Comparison of ENCODE assay signal across 10 cellular contexts in the genomic region with DNA sequence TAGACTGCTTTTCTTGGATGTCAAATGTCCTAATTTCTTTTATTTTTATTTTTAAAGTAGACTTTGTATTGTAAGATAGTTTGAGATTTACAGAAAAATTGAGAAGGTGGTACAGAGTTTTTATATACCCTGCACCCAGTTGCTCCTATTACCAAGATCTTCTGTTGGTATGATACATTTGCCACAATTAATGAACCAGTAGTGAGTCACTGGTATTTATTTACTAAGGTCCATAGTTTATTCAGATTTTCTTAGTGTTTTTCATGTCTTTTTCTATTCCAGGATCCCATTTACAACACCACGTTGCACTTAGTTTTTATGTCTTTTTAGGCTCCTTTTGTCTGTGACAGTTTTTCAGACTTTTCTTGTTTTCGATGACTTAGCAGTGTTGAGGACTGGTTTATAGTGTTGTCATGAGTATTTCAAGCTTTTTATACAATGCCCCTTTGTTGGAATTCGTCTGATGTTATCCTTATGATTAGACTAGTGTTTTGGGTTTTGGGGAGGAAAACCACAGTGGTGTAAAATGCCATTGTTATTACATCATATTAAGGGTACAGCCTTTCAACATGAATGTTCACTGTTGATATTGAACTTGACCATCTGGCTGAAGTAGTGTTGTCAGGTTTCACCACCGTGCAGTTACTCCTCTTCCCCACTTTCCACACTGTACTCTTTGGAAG. TPM values are rescaled to one million over a fixed set of nuclear protein-coding genes. Genes with fewer than 3 reads are reported as not detected.
DNase-seq lines count a peak whose midpoint lies in the region; ATAC-seq and TF ChIP-seq lines count a peak whose summit lies in the region.
"Had no signal": no experiment of that assay in that cellular context is flagged by ENCODE, and none has a peak within 500 bp of the region (broad histone marks: within the 10 kb centered on the region; RNA-seq: fewer than 3 reads in every experiment).

No MANE protein-coding gene starts in this region.

- no peak overlapping the region for H2AFZ ChIP-seq in mesenchymal stem cell (ENCODE audit: low read depth, low read length)

- H2BK120ac ChIP-seq in mesenchymal stem cell (ENCODE audit: low read depth, low read length): no peak overlapping the region

- CTCF ChIA-PET in CD8-positive, alpha-beta T cell (lab: Charles Lee): interaction anchor here (0.8 kb wide), 1 partner anchor 10 kb away, joined by 3 read pairs; no protein-coding TSS in a partner anchor

- H3K18ac ChIP-seq in mesenchymal stem cell (ENCODE audit: low read depth in 1 of 2, low read length in 2 of 2): no peak overlapping the region

- H3K27me3 ChIP-seq in CD8-positive, alpha-beta T cell (ENCODE audit: insufficient read depth, low read length): no peaks in the 10 kb centered on the region
- no peaks in the 10 kb centered on the region for H3K27me3 ChIP-seq in MG63
- H3K27me3 ChIP-seq in mesenchymal stem cell (ENCODE audit: control insufficient read depth in 1 of 2, insufficient read depth in 1 of 2, low read length in 2 of 2): no peaks in the 10 kb centered on the region

- H2AK5ac ChIP-seq in mesenchymal stem cell (ENCODE audit: low read length, severe bottlenecking): no peak overlapping the region

- no peak overlapping the region for H3K4ac ChIP-seq in mesenchymal stem cell (ENCODE audit: low read depth in 1 of 2, low read length in 2 of 2)

- H2BK12ac ChIP-seq in mesenchymal stem cell (ENCODE audit: low read length in 2 of 2): no peak overlapping the region

- no peaks in the 10 kb centered on the region for H3K9me3 ChIP-seq in CD8-positive, alpha-beta T cell (ENCODE audit: low read length)
- H3K9me3 ChIP-seq in MG63 (no peaks in the 10 kb centered on the region; the same call in 1 of the 2 replicates), mesenchymal stem cell (ENCODE audit: control insufficient read depth, low read length) (no peaks in the 10 kb centered on the region)
- H3K9me3 ChIP-seq: mucosa of descending colon had no signal

- no peaks in the 10 kb centered on the region for H3K4me1 ChIP-seq in CD8-positive, alpha-beta T cell (ENCODE audit: insufficient read depth, low read length)
- peaks cover 4% of the 10 kb centered on the region for H3K4me1 ChIP-seq in mesenchymal stem cell (ENCODE audit: control insufficient read depth, insufficient read depth, low read depth, low read length)

- H3K27me3 Mint-ChIP-seq in CD8-positive, alpha-beta T cell (ENCODE audit: low read depth): no peaks in the 10 kb centered on the region
- peaks cover 3% of the 10 kb centered on the region for H3K27me3 Mint-ChIP-seq in brain
- H3K27me3 Mint-ChIP-seq in T-helper 2 cell treated with Interferon-gamma antibody and Interleukin-4, amounts not matched to agents 5 μg/mL and 100 μg/mL, for 36 hours (ENCODE audit: low read depth): no peaks in the 10 kb centered on the region

- WGBS in mesenchymal stem cell: 7% methylated on average over 3 of the region's 4 CpGs

- no peak overlapping the region for H4K8ac ChIP-seq in mesenchymal stem cell (ENCODE audit: low read length)

- H2BK5ac ChIP-seq in mesenchymal stem cell (ENCODE audit: low read depth, low read length, poor library complexity, severe bottlenecking): no peak overlapping the region

- peaks cover 28% of the 10 kb centered on the region for H3K79me1 ChIP-seq in mesenchymal stem cell (replicated peaks; ENCODE audit: low read length, poor library complexity, severe bottlenecking)

- no peak overlapping the region for H2BK15ac ChIP-seq in mesenchymal stem cell (ENCODE audit: low read depth, poor library complexity, severe bottlenecking)

- peak overlapping the region; percentile 74 for H3K27ac Mint-ChIP-seq in CD8-positive, alpha-beta T cell
- H3K27ac Mint-ChIP-seq in brain: peak overlapping the region in 3 of 5 experiments; percentile 3 to 77 (median 12)
- no peak overlapping the region for H3K27ac Mint-ChIP-seq in T-helper 2 cell treated with Interferon-gamma antibody and Interleukin-4, amounts not matched to agents 5 μg/mL and 100 μg/mL, for 36 hours

- POLR2A ChIA-PET in CD8-positive, alpha-beta T cell (lab: Charles Lee): interaction anchor here (0.9 kb wide), 1 partner anchor 10 kb away, joined by 3 read pairs; no protein-coding TSS in a partner anchor

- no peaks in the 10 kb centered on the region for H3K9me3 Mint-ChIP-seq in CD8-positive, alpha-beta T cell
- H3K9me3 Mint-ChIP-seq in brain: peaks cover 0 to 13% (median 5%) of the 10 kb centered on the region in 5 experiments
- no peaks in the 10 kb centered on the region for H3K9me3 Mint-ChIP-seq in T-helper 2 cell treated with Interferon-gamma antibody and Interleukin-4, amounts not matched to agents 5 μg/mL and 100 μg/mL, for 36 hours

- no peak overlapping the region for H3K27ac ChIP-seq in CD8-positive, alpha-beta T cell (ENCODE audit: low read depth, low read length)
- peak overlapping the region; percentile 71 for H3K27ac ChIP-seq in mesenchymal stem cell (ENCODE audit: low read length, poor library complexity, severe bottlenecking)

- H3K4me3 ChIP-seq in CD8-positive, alpha-beta T cell (ENCODE audit: low read depth, low read length): no peak overlapping the region
- H3K4me3 ChIP-seq in MG63 (no peak overlapping the region), mesenchymal stem cell (ENCODE audit: insufficient read depth in 1 of 2, low read depth in 1 of 2, low read length in 2 of 2) (no peak overlapping the region)
- H3K4me3 ChIP-seq: mucosa of descending colon had no signal

- intact Hi-C loops in CD8-positive, alpha-beta T cell (cut with DNase I, micrococcal nuclease): no loop called here

- H3K4me1 Mint-ChIP-seq in CD8-positive, alpha-beta T cell (ENCODE audit: low read depth): peaks cover 10% of the 10 kb centered on the region
- peaks cover 6% of the 10 kb centered on the region for H3K4me1 Mint-ChIP-seq in brain
- peaks cover 9% of the 10 kb centered on the region for H3K4me1 Mint-ChIP-seq in T-helper 2 cell treated with Interferon-gamma antibody and Interleukin-4, amounts not matched to agents 5 μg/mL and 100 μg/mL, for 36 hours (ENCODE audit: low read depth)

- no peak for ATAC-seq in CD8-positive, alpha-beta T cell
- ATAC-seq: mucosa of descending colon had no signal

- DNase-seq in CD8-positive, alpha-beta T cell: no peak
- DNase-seq in MG63 (peak; percentile 31), mesenchymal stem cell (peak; percentile 78), NCI-H128 (lab: John Stamatoyannopoulos, UW; ENCODE audit: unreplicated experiment) (no peak), hippocampal formation (lab: John Stamatoyannopoulos, UW) (no peak), NCI-H82 treated with DMSO at 0.1 percent for 48 hours (lab: John Stamatoyannopoulos, UW; ENCODE audit: unreplicated experiment) (no peak)
- DNase-seq in T-helper 2 cell treated with Interferon-gamma antibody and Interleukin-4, amounts not matched to agents 5 μg/mL and 100 μg/mL, for 36 hours (ENCODE audit: low spot score): no peak
- DNase-seq: aorta, mucosa of descending colon had no signal

- peak overlapping the region; percentile 9 for H3K4me2 ChIP-seq in mesenchymal stem cell (ENCODE audit: low read length, poor library complexity, severe bottlenecking)

- no peak overlapping the region for H4K91ac ChIP-seq in mesenchymal stem cell (ENCODE audit: low read length)

- no peak overlapping the region for H3K4me3 Mint-ChIP-seq in CD8-positive, alpha-beta T cell
- no peak overlapping the region for H3K4me3 Mint-ChIP-seq in brain
- no peak overlapping the region for H3K4me3 Mint-ChIP-seq in T-helper 2 cell treated with Interferon-gamma antibody and Interleukin-4, amounts not matched to agents 5 μg/mL and 100 μg/mL, for 36 hours

- no peak overlapping the region for H3K14ac ChIP-seq in mesenchymal stem cell (ENCODE audit: low read length in 2 of 2)

- peaks cover 77% of the 10 kb centered on the region for H3K36me3 Mint-ChIP-seq in CD8-positive, alpha-beta T cell
- H3K36me3 Mint-ChIP-seq in brain: peaks cover 78% of the 10 kb centered on the region
- H3K36me3 Mint-ChIP-seq in T-helper 2 cell treated with Interferon-gamma antibody and Interleukin-4, amounts not matched to agents 5 μg/mL and 100 μg/mL, for 36 hours (ENCODE audit: low read depth): peaks cover 58% of the 10 kb centered on the region

- H3K23ac ChIP-seq in mesenchymal stem cell (ENCODE audit: low read length in 2 of 2): no peak overlapping the region

- H3K36me3 ChIP-seq in CD8-positive, alpha-beta T cell (ENCODE audit: insufficient read depth, low read length): peaks cover 33% of the 10 kb centered on the region
- peaks cover 70% of the 10 kb centered on the region for H3K36me3 ChIP-seq in MG63
- peaks cover 26 to 76% of the 10 kb centered on the region in 2 experiments for H3K36me3 ChIP-seq in mesenchymal stem cell (ENCODE audit: control insufficient read depth in 1 of 2, insufficient read depth in 2 of 2, low read depth in 1 of 2, low read length in 2 of 2)

- peak overlapping the region; percentile 71 for H3K9ac ChIP-seq in mesenchymal stem cell (ENCODE audit: low read length)

- no peak for TF ChIP-seq CTCF in CD8-positive, alpha-beta T cell (IDR thresholded peaks at IDR 0.05)
- TF ChIP-seq CTCF in brain (conservative IDR thresholded peaks at IDR 0.05): no peak

RNA-seq across cellular contexts. Expression of a gene that starts 35.9 kb away (rescaled TPM):
- 10 to 100 TPM; 45.9 to 47.6 TPM for total RNA-seq in CD8-positive, alpha-beta T cell
- 15.2 and 18.3 TPM in 2 replicates for total RNA-seq in MG63 (2014; rRNA removed; shearing (Covaris generic); ENCODE audit: low replicate concordance)
- 5.9 TPM for polyA plus RNA-seq in brain (ENCODE audit: insufficient read depth, low read depth, low replicate concordance)
- 19.8 TPM for polyA plus RNA-seq in mesenchymal stem cell (2013, experiment 1 of 2)
- polyA plus RNA-seq in mesenchymal stem cell (2013, experiment 2 of 2): 24.8 TPM

Comparison
In these comparisons a context has a peak if more than half of its experiments do, and no peak if none do; other contexts are left out.
1. DNase-seq: peak in MG63 (single experiment) and mesenchymal stem cell (single experiment); none in CD8-positive, alpha-beta T cell (0 of 7), T-helper 2 cell treated with Interferon-gamma antibody and Interleukin-4, amounts not matched to agents 5 μg/mL and 100 μg/mL, for 36 hours (single experiment), NCI-H128 (single experiment), hippocampal formation (0 of 2) and NCI-H82 treated with DMSO at 0.1 percent for 48 hours (single experiment).